11 cellular contexts compared by ENCODE assay signal in genomic region chr3:126270145-126270811, GRCh38.
DNase-seq lines count a peak whose midpoint lies in the region; ATAC-seq and TF ChIP-seq lines count a peak whose summit lies in the region.
"Had no signal": no experiment of that assay in that cellular context is flagged by ENCODE, and none has a peak within 500 bp of the region (broad histone marks: within the 10 kb centered on the region; RNA-seq: fewer than 3 reads in every experiment).

No MANE protein-coding gene starts in this region.

- H3K9me3 ChIP-seq in right lobe of liver (no peaks in the 10 kb centered on the region), suprapubic skin (no peaks in the 10 kb centered on the region), hepatocyte (ENCODE audit: low read depth) (no peaks in the 10 kb centered on the region)

- no peak overlapping the region for H3K4me2 ChIP-seq in hepatocyte

- H2AFZ ChIP-seq in hepatocyte = no peak overlapping the region

- intact Hi-C loops in right lobe of liver (cut with DNase I) = no loop called here

- H3K9me2 ChIP-seq in hepatocyte (replicated peaks; ENCODE audit: insufficient read depth) = no peaks in the 10 kb centered on the region

- ATAC-seq in right lobe of liver = peak; percentile 29 to 49 (median 34)

- H3K4me1 ChIP-seq in right lobe of liver (peaks cover 0 to 51% (median 23%) of the 10 kb centered on the region in 4 donors), suprapubic skin (peaks cover 30% of the 10 kb centered on the region), hepatocyte (ENCODE audit: insufficient read depth) (peaks cover 8% of the 10 kb centered on the region)

- H4K20me1 ChIP-seq in hepatocyte (ENCODE audit: insufficient read depth, poor library complexity, severe bottlenecking) = no peaks in the 10 kb centered on the region

- no peak for TF ChIP-seq EP300 in suprapubic skin (IDR thresholded peaks at IDR 0.05)

- no peaks in the 10 kb centered on the region for H3K36me3 ChIP-seq in right lobe of liver
- H3K36me3 ChIP-seq in suprapubic skin = no peaks in the 10 kb centered on the region
- no peaks in the 10 kb centered on the region for H3K36me3 ChIP-seq in hepatocyte (replicated peaks; ENCODE audit: insufficient read depth, low read depth)

- TF ChIP-seq POLR2A in right lobe of liver (IDR thresholded peaks at IDR 0.05) (no peak), suprapubic skin (IDR thresholded peaks at IDR 0.05) (no peak)

- 20% methylated on average over 4 of the region's 9 CpGs for WGBS in right lobe of liver (ENCODE audit: insufficient coverage, low coverage, low lambda C conversion rate, missing lambda C conversion rate)
- 45% methylated on average over 9 of the region's 9 CpGs for WGBS in suprapubic skin
- 86% methylated on average over 9 of the region's 9 CpGs for WGBS in hepatocyte (ENCODE audit: low lambda C conversion rate, missing lambda C conversion rate)

- H3K79me2 ChIP-seq in hepatocyte = no peaks in the 10 kb centered on the region

- H3K27me3 ChIP-seq in right lobe of liver (no peaks in the 10 kb centered on the region), suprapubic skin (peaks cover 18% of the 10 kb centered on the region), hepatocyte (no peaks in the 10 kb centered on the region)

- DNase-seq in NCI-H2029 treated with DMSO at 0.1 percent for 48 hours (lab: John Stamatoyannopoulos, UW) (peak; percentile 83), coronary artery (ENCODE audit: low spot score) (peak; percentile 98), right lobe of liver (peak; percentile 67 to 85 (median 76)), suprapubic skin (ENCODE audit: low spot score in 2 of 2) (no peak), NCI-H526 (lab: John Stamatoyannopoulos, UW) (no peak), hepatocyte (ENCODE audit: low spot score) (no peak), iPS-NIHi7 (ENCODE audit: extremely low spot score) (no peak)
- no peak for DNase-seq in activated T-cell treated with anti-CD3 and anti-CD28 coated beads, Interleukin-2, amount 50 U/mL, for 1 hour
- DNase-seq: activated CD4-positive, alpha-beta T cell treated with anti-CD3 and anti-CD28 coated beads, Interleukin-2, amount 10 ng/mL, durations not matched to agents 24 days and 14 days; DMS 273 treated with DMSO at 0.1 percent for 48 hours; mesendoderm had no signal

- H3K4me3 ChIP-seq in coronary artery (no peak overlapping the region), right lobe of liver (no peak overlapping the region), suprapubic skin (no peak overlapping the region), hepatocyte (no peak overlapping the region)

- H3K27ac ChIP-seq in coronary artery = peak overlapping the region; percentile 90 to 96
- peak overlapping the region; percentile 2 to 84 (median 61) for H3K27ac ChIP-seq in right lobe of liver
- peak overlapping the region; percentile 32 for H3K27ac ChIP-seq in suprapubic skin
- H3K27ac ChIP-seq in hepatocyte = no peak overlapping the region

- no peak for TF ChIP-seq CTCF in coronary artery (IDR thresholded peaks at IDR 0.05)
- no peak for TF ChIP-seq CTCF in right lobe of liver (IDR thresholded peaks at IDR 0.05)
- TF ChIP-seq CTCF in suprapubic skin (IDR thresholded peaks at IDR 0.05) = no peak
- TF ChIP-seq CTCF in hepatocyte (IDR thresholded peaks at IDR 0.05; ENCODE audit: poor library complexity) = no peak

Comparison
In these comparisons a context has a peak if more than half of its experiments do, and no peak if none do; other contexts are left out.
1. DNase-seq: peak in NCI-H2029 treated with DMSO at 0.1 percent for 48 hours (single experiment), coronary artery (single experiment) and right lobe of liver (3 of 3); none in suprapubic skin (0 of 2), NCI-H526 (0 of 2), activated T-cell treated with anti-CD3 and anti-CD28 coated beads, Interleukin-2, amount 50 U/mL, for 1 hour (single experiment), hepatocyte (single experiment) and iPS-NIHi7 (single experiment).